In the genomic region with DNA sequence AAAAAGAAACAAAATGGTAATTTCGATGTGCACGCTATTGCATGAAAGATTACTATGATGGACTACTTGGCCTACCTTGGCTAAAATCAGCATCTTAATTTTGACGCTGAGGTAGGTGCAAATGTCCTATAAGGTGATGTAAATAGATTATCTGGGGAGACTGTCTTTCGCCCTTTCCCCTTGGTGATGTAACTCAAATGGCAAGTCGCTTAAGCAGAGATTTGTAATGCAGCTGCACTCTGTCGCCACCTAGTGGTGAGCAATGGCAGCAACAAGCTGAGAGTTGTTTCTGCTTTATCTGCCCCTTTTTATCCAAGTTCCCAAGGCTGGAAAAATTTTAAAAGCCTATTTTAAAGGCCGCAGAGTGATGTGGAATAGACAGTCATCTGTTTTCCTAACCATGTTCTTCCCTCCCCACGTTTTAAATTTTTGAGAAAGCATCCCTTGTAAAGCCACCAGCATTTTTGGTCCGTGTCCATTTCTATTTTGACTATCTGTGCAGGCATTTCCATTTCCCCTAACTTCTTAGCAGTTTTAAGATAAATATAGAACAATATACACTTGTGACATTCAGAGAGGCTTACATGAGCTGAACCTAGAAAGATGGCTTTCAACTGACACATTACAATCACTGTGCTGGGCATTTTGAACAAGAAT, we compare ENCODE assay signal across 1 cellular context.
TF ChIP-seq lines count a peak whose summit lies in the region.

No MANE protein-coding gene starts in this region.

TF ChIP-seq in GM12878, 131 proteins besides CTCF, POLR2A, EP300 and RAD21 (continued from another document):
- TF ChIP-seq FOXM1 (IDR thresholded peaks at IDR 0.05; ENCODE audit: low read depth, low read length) (0 out of 2 replicates have a peak, but pooled peaks have one; percentile 39), YY1 (IDR thresholded peaks at IDR 0.05; ENCODE audit: low read depth, low read length) (peak; percentile 58; the same call in 1 of the 2 replicates), CBX5 (IDR thresholded peaks at IDR 0.05; ENCODE audit: low read depth) (no peak), ATF7 (IDR thresholded peaks at IDR 0.05; ENCODE audit: low read depth) (peak; percentile 63; the same call in 1 of the 2 replicates), CHD4 (IDR thresholded peaks at IDR 0.05) (no peak), FOS (IDR thresholded peaks at IDR 0.05; ENCODE audit: borderline replicate concordance, extremely low read depth, insufficient read length) (no peak)
TF ChIP-seq in GM12878: peak in this region for 7.
